Comparison of ENCODE assay signal across 9 cellular contexts in the genomic region with DNA sequence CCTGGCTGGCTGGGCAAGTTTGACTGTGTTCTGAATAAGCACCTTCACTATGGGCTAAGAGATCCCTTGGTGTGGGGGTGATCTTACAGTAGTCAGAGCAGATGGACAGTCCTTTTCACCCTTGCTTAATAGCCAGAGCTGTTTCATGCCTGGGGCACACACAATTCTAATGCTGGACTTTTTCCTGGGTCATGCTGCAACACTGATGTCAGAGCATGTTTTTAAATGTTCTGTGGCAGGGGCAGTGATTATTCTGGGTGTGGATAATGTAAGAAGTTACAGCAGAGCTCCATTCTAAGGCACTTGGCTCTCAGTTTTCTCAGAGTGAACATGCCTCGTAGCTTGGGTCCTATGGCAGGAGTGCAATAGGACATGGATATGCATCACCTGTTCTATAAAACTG. TPM values are rescaled to one million over a fixed set of nuclear protein-coding genes. Genes with fewer than 3 reads are reported as not detected.
DNase-seq lines count a peak whose midpoint lies in the region; ATAC-seq and TF ChIP-seq lines count a peak whose summit lies in the region.
"Had no signal": no experiment of that assay in that cellular context is flagged by ENCODE, and none has a peak within 500 bp of the region (broad histone marks: within the 10 kb centered on the region; RNA-seq: fewer than 3 reads in every experiment).

No MANE protein-coding gene starts in this region.

- no peak overlapping the region for H3K27ac Mint-ChIP-seq in Calu3 (ENCODE audit: unreplicated experiment)
- peak overlapping the region in 1 of 2 donors; percentile 100 for H3K27ac Mint-ChIP-seq in effector memory CD8-positive, alpha-beta T cell

- no peaks in the 10 kb centered on the region for H3K27me3 ChIP-seq in OCI-LY3 (ENCODE audit: low read depth, low read length)
- H3K27me3 ChIP-seq in osteoblast (ENCODE audit: insufficient read depth, low read length) = no peaks in the 10 kb centered on the region
- H3K27me3 ChIP-seq: tibial nerve had no signal

- peaks cover 69% of the 10 kb centered on the region for H3K36me3 ChIP-seq in OCI-LY3 (replicated peaks; ENCODE audit: low read depth, low read length)
- H3K36me3 ChIP-seq in osteoblast (ENCODE audit: insufficient read depth, low read length) = peaks cover 65% of the 10 kb centered on the region

- H4K20me1 ChIP-seq in OCI-LY3 (ENCODE audit: insufficient read depth, low read length) (peaks cover 51% of the 10 kb centered on the region), osteoblast (ENCODE audit: insufficient read depth, low read length) (peaks cover 57% of the 10 kb centered on the region)

- H3K27me3 Mint-ChIP-seq in Calu3 (ENCODE audit: unreplicated experiment) = no peaks in the 10 kb centered on the region
- H3K27me3 Mint-ChIP-seq in effector memory CD8-positive, alpha-beta T cell = no peaks in the 10 kb centered on the region

- H3K9me3 Mint-ChIP-seq in Calu3 (ENCODE audit: low read depth, unreplicated experiment) = no peaks in the 10 kb centered on the region
- no peaks in the 10 kb centered on the region for H3K9me3 Mint-ChIP-seq in effector memory CD8-positive, alpha-beta T cell

- ATAC-seq in effector memory CD8-positive, alpha-beta T cell (replicated peaks) = no peak
- ATAC-seq in HG02763 (IDR thresholded peaks at IDR 0.05; ENCODE audit: unreplicated experiment) = no peak

- H3K9ac ChIP-seq in OCI-LY3 (ENCODE audit: low read length) = no peak overlapping the region

- H3K27ac ChIP-seq in OCI-LY3 (ENCODE audit: low read length) = peak overlapping the region; percentile 48
- peak overlapping the region; percentile 92 for H3K27ac ChIP-seq in osteoblast (ENCODE audit: low read depth, low read length)

- H2AFZ ChIP-seq in OCI-LY3 (ENCODE audit: low read depth, low read length) (no peak overlapping the region), osteoblast (ENCODE audit: low read length) (no peak overlapping the region)

- peaks cover 93% of the 10 kb centered on the region for H3K36me3 Mint-ChIP-seq in Calu3 (ENCODE audit: insufficient read depth, unreplicated experiment)
- peaks cover 89% of the 10 kb centered on the region for H3K36me3 Mint-ChIP-seq in effector memory CD8-positive, alpha-beta T cell (ENCODE audit: insufficient read depth)

- H3K79me2 ChIP-seq in OCI-LY3 (ENCODE audit: low read length) (peaks cover 72% of the 10 kb centered on the region), osteoblast (ENCODE audit: insufficient read depth, low read length) (peaks cover 74% of the 10 kb centered on the region)

- no TSS peak for BruUV-seq in Calu3 (replicated peaks; lab: Mats Ljungman, UMichigan)

- DNase-seq in Calu3 = no peak
- DNase-seq in effector memory CD8-positive, alpha-beta T cell = no peak
- no peak for DNase-seq in osteoblast (ENCODE audit: insufficient read length, low spot score, missing footprints)
- no peak for DNase-seq in NOMO-1 (lab: John Stamatoyannopoulos, UW; ENCODE audit: unreplicated experiment in 2 of 2)
- DNase-seq in effector CD4-positive, alpha-beta T cell = no peak
- no peak for DNase-seq in NCI-H1105 (lab: John Stamatoyannopoulos, UW)

- H3K4me2 ChIP-seq in OCI-LY3 (ENCODE audit: low read length) (peak overlapping the region; percentile 75), osteoblast (ENCODE audit: insufficient read depth, low read length) (peak overlapping the region; percentile 88)

- TF ChIP-seq CTCF in Calu3 (IDR thresholded peaks at IDR 0.05; ENCODE audit: unreplicated experiment) (no peak), OCI-LY3 (IDR thresholded peaks at IDR 0.05; ENCODE audit: low read depth, low read length) (no peak), osteoblast (IDR thresholded peaks at IDR 0.05; ENCODE audit: extremely low read depth, low read depth, low read length) (no peak)

- CTCF ChIA-PET in Calu3 (lab: Charles Lee) = no interaction called here

- intact Hi-C loops in Calu3 (cut with micrococcal nuclease; ENCODE audit: unreplicated experiment) = no loop called here

- H3K4me3 ChIP-seq in OCI-LY3 (ENCODE audit: low read length) = peak overlapping the region; percentile 13; the same call in 1 of the 2 replicates
- peak overlapping the region; percentile 87 for H3K4me3 ChIP-seq in osteoblast (ENCODE audit: insufficient read depth, low read length)

- H3K9me3 ChIP-seq in OCI-LY3 (ENCODE audit: insufficient read depth, low read length) = no peaks in the 10 kb centered on the region
- H3K9me3 ChIP-seq in osteoblast (ENCODE audit: low read depth, low read length) = no peaks in the 10 kb centered on the region
- H3K9me3 ChIP-seq: tibial nerve had no signal

- H3K4me3 Mint-ChIP-seq in Calu3 (ENCODE audit: low read depth, unreplicated experiment) = peak overlapping the region; percentile 94
- H3K4me3 Mint-ChIP-seq in effector memory CD8-positive, alpha-beta T cell = peak overlapping the region; percentile 18 to 98

- H3K4me1 Mint-ChIP-seq in Calu3 (ENCODE audit: low read depth, unreplicated experiment) = peaks cover 27% of the 10 kb centered on the region
- peaks cover 45 to 48% of the 10 kb centered on the region in 2 donors for H3K4me1 Mint-ChIP-seq in effector memory CD8-positive, alpha-beta T cell (ENCODE audit: low read depth in 2 of 2)

- H3K4me1 ChIP-seq in OCI-LY3 (ENCODE audit: low read length) (peaks cover 67% of the 10 kb centered on the region), osteoblast (ENCODE audit: insufficient read depth, low read length) (peaks cover 54% of the 10 kb centered on the region)

RNA-seq across cellular contexts. Expression of gene CD68, which starts 4.0 kb away (rescaled TPM):
- total RNA-seq in Calu3 (2022) = 28.6 and 50.0 TPM in 2 replicates
- 31.8 and 55.7 TPM in 2 replicates for total RNA-seq in osteoblast

RNA-seq across cellular contexts. Expression of gene MPDU1, which starts 8.2 kb away (rescaled TPM):
- total RNA-seq in Calu3 (2022) (34.6 and 36.3 TPM in 2 replicates), osteoblast (60.1 and 64.1 TPM in 2 replicates)

RNA-seq across cellular contexts. Expression of gene SENP3, which starts 13.8 kb away (rescaled TPM):
- 52.0 and 54.3 TPM in 2 replicates for total RNA-seq in Calu3 (2022)
- 54.2 and 68.0 TPM in 2 replicates for total RNA-seq in osteoblast

RNA-seq across cellular contexts. Expression of gene SOX15, which starts 14.4 kb away (rescaled TPM):
- total RNA-seq in Calu3 (2022) (not detected in 2 replicates), osteoblast (0.59 and 0.72 TPM in 2 replicates)

RNA-seq across cellular contexts. Expression of gene TNFSF13, which starts 16.9 kb away (rescaled TPM):
- total RNA-seq in Calu3 (2022) = 19.7 and 25.7 TPM in 2 replicates
- 0.59 and 1.1 TPM in 2 replicates for total RNA-seq in osteoblast
